In genomic region chr12:4307593-4308333, GRCh38 we compare ENCODE assay signal across 8 cellular contexts. TPM values are rescaled to one million over a fixed set of nuclear protein-coding genes. Genes with fewer than 3 reads are reported as not detected.
DNase-seq lines count a peak whose midpoint lies in the region; ATAC-seq and TF ChIP-seq lines count a peak whose summit lies in the region.

No MANE protein-coding gene starts in this region.

- peak overlapping the region; percentile 31; the same call in 1 of the 2 replicates for H3K14ac ChIP-seq in H9 (ENCODE audit: insufficient read depth, low read length)

- H3K9ac ChIP-seq in H9 (ENCODE audit: extremely low read depth, insufficient read length, low read length), result no peak overlapping the region

- no peak overlapping the region for H4K5ac ChIP-seq in H9 (ENCODE audit: insufficient read length, low read depth, low read length)

- no peaks in the 10 kb centered on the region for H3K27me3 Mint-ChIP-seq in H9 (ENCODE audit: low read depth)

- peak in 1 of 3 donors; percentile 12 for TF ChIP-seq POLR2A in body of pancreas (IDR thresholded peaks at IDR 0.05)

- no peak overlapping the region for H4K91ac ChIP-seq in H9 (ENCODE audit: insufficient read length, low read depth, low read length)

- peak; percentile 81 for TF ChIP-seq CTCF in H9 (conservative IDR thresholded peaks at IDR 0.05)
- peak; percentile 42 to 78 (median 69) for TF ChIP-seq CTCF in body of pancreas (IDR thresholded peaks at IDR 0.05)
- peak; percentile 80 for TF ChIP-seq CTCF in retinal pigment epithelial cell (conservative IDR thresholded peaks at IDR 0.05; ENCODE audit: low read depth, low read length)

- H3K79me1 ChIP-seq in H9 (ENCODE audit: insufficient read depth, low read depth, low read length, poor library complexity, severe bottlenecking), result no peaks in the 10 kb centered on the region

- H3K9me3 ChIP-seq in H9 (ENCODE audit: control insufficient read depth, low read depth, low read length) (no peaks in the 10 kb centered on the region), body of pancreas (no peaks in the 10 kb centered on the region)

- no peak overlapping the region for H2BK120ac ChIP-seq in H9 (ENCODE audit: low read depth, low read length, poor library complexity, severe bottlenecking)

- peak in 10 of 14 donors; percentile 7 to 84 (median 40) for DNase-seq in C1 segment of cervical spinal cord (lab: John Stamatoyannopoulos, UW)
- peak; percentile 98 for DNase-seq in H9
- DNase-seq in NCI-H524 (lab: John Stamatoyannopoulos, UW), result peak; percentile 41 to 80
- DNase-seq in body of pancreas, result peak; percentile 57 to 83 (median 78)
- DNase-seq in hypothalamus (lab: John Stamatoyannopoulos, UW), result peak in 35 of 51 donors; percentile 17 to 80 (median 46)
- DNase-seq in retinal pigment epithelial cell (ENCODE audit: low read depth), result peak; percentile 55
- DNase-seq in stimulated activated CD4-positive, alpha-beta T cell treated with anti-CD3 and anti-CD28 coated beads, Interleukin-4, amount 100 ng/mL, for 1 hour, result no peak

- ATAC-seq in body of pancreas (peak; percentile 92), GM21786 (IDR thresholded peaks at IDR 0.05; ENCODE audit: unreplicated experiment) (no peak)

- H4K8ac ChIP-seq in H9 (replicated peaks; ENCODE audit: insufficient read length, low read depth, low read length), result no peak overlapping the region

- peaks cover 25 to 29% of the 10 kb centered on the region in 2 experiments for H3K4me1 Mint-ChIP-seq in H9

- H4K20me1 ChIP-seq in H9 (ENCODE audit: control insufficient read depth, insufficient read depth, insufficient read length), result no peaks in the 10 kb centered on the region

- WGBS in H9 (ENCODE audit: extremely low coverage, insufficient read length, low lambda C conversion rate), result no CpG with 5 or more reads among the region's 25 CpGs
- WGBS in body of pancreas, 2 donors, result 36 to 47% methylated on average over 18 to 25 of the region's 25 CpGs

- no peak overlapping the region for H3K56ac ChIP-seq in H9 (ENCODE audit: insufficient read length, low read depth, low read length)

- no peaks in the 10 kb centered on the region for H3K27me3 ChIP-seq in H9 (ENCODE audit: insufficient read depth, low read length)
- H3K27me3 ChIP-seq in body of pancreas, result no peaks in the 10 kb centered on the region

- no peak overlapping the region for H3K4ac ChIP-seq in H9 (ENCODE audit: low read depth, low read length)

- no peak overlapping the region for H3K4me2 ChIP-seq in H9 (ENCODE audit: insufficient read depth, insufficient read length, low read length)

- H3K4me3 ChIP-seq in body of pancreas (no peak overlapping the region), retinal pigment epithelial cell (ENCODE audit: low read length) (peak overlapping the region; percentile 46)

- no peak overlapping the region for H3T11ph ChIP-seq in H9 (ENCODE audit: low read length)

- no peaks in the 10 kb centered on the region; the same call in 1 of the 2 replicates for H3K4me1 ChIP-seq in H9 (ENCODE audit: insufficient read depth, low read length)
- H3K4me1 ChIP-seq in body of pancreas, result no peaks in the 10 kb centered on the region

- H2AFZ ChIP-seq in H9 (ENCODE audit: low read length), result no peak overlapping the region

- H2BK5ac ChIP-seq in H9 (ENCODE audit: insufficient read length, low read length), result no peak overlapping the region

- H3K36me3 Mint-ChIP-seq in H9 (ENCODE audit: insufficient read depth in 1 of 3, low read depth in 3 of 3), result peaks cover 6 to 29% (median 21%) of the 10 kb centered on the region in 3 experiments; a peak in 6 of 7 replicates

- peaks cover 0 to 3% of the 10 kb centered on the region in 2 donors for H3K36me3 ChIP-seq in body of pancreas (replicated peaks in 1 of 2; ENCODE audit: insufficient read depth in 1 of 2, low read depth in 2 of 2)

- no peak overlapping the region for H2BK20ac ChIP-seq in H9 (ENCODE audit: low read depth, low read length, poor library complexity, severe bottlenecking)

- H3K27ac ChIP-seq in H9 (ENCODE audit: insufficient read length, low read depth, low read length) (no peak overlapping the region), body of pancreas (peak overlapping the region in 1 of 4 donors; percentile 7)

- intact Hi-C loops in body of pancreas (cut with DNase I), result no loop called here

- peak overlapping the region; percentile 60 to 73; a peak in 4 of 5 replicates for H3K4me3 Mint-ChIP-seq in H9

- peak overlapping the region; percentile 48 to 94 (median 93); a peak in 6 of 7 replicates for H3K27ac Mint-ChIP-seq in H9

- no peak overlapping the region for H2BK15ac ChIP-seq in H9 (ENCODE audit: low read depth, low read length)

- no peaks in the 10 kb centered on the region for H3K9me3 Mint-ChIP-seq in H9

- H3K23ac ChIP-seq in H9 (ENCODE audit: insufficient read length, low read depth, low read length), result no peak overlapping the region

- no peak overlapping the region for H2AK5ac ChIP-seq in H9 (ENCODE audit: insufficient read length, low read length)

- no peaks in the 10 kb centered on the region for H3K23me2 ChIP-seq in H9 (ENCODE audit: insufficient read length, low read depth, low read length, poor library complexity, severe bottlenecking)

- no peaks in the 10 kb centered on the region for H3K79me2 ChIP-seq in H9 (ENCODE audit: insufficient read depth, low read length)

- no peak overlapping the region for H3K18ac ChIP-seq in H9 (ENCODE audit: insufficient read length, low read depth, low read length)

- H2BK12ac ChIP-seq in H9 (ENCODE audit: insufficient read length, low read depth, low read length), result no peak overlapping the region

RNA-seq across cellular contexts. Expression of gene TIGAR, which starts 13.2 kb away (rescaled TPM):
- total RNA-seq in H9 (2021) (23.4 and 27.5 TPM in 2 replicates), body of pancreas (1 to 10 TPM in 1 of 2 donors, under 1 TPM in 1; 0.33 to 1.6 TPM)

RNA-seq across cellular contexts. Expression of gene CCND2, which starts 34.2 kb away (rescaled TPM):
- total RNA-seq in H9 (2021) (98.2 and 104 TPM in 2 replicates), body of pancreas (10 to 100 TPM; 32.2 to 88.7 TPM)
